Comparison of ENCODE assay signal across 9 cellular contexts in genomic region chr1:226663327-226663704, GRCh38.
DNase-seq lines count a peak whose midpoint lies in the region; ATAC-seq, FAIRE-seq and TF ChIP-seq lines count a peak whose summit lies in the region.
"Had no signal": no experiment of that assay in that cellular context is flagged by ENCODE, and none has a peak within 500 bp of the region (broad histone marks: within the 10 kb centered on the region; RNA-seq: fewer than 3 reads in every experiment).

No MANE protein-coding gene starts in this region.

- H3K4me1 ChIP-seq in SJCRH30 = peaks cover 67% of the 10 kb centered on the region
- peaks cover 92% of the 10 kb centered on the region for H3K4me1 ChIP-seq in psoas muscle

- no peak for ATAC-seq in psoas muscle
- ATAC-seq in HG02588 (IDR thresholded peaks at IDR 0.05; ENCODE audit: unreplicated experiment) = no peak
- ATAC-seq in GM19395 (IDR thresholded peaks at IDR 0.05; ENCODE audit: unreplicated experiment) = no peak

- H3K9me3 ChIP-seq in SJCRH30 (replicated peaks) (no peaks in the 10 kb centered on the region), psoas muscle (no peaks in the 10 kb centered on the region)

- TF ChIP-seq CTCF in epithelial cell of esophagus (IDR thresholded peaks at IDR 0.05; ENCODE audit: insufficient read depth, low read depth, low read length, missing control alignments) (no peak), psoas muscle (IDR thresholded peaks at IDR 0.05) (no peak)

- H3K27ac ChIP-seq in SJCRH30 (peak overlapping the region; percentile 84), psoas muscle (peak overlapping the region; percentile 77)
- H3K27ac ChIP-seq: VCaP had no signal

- 67 to 82% (median 71%) methylated on average over 7 of the region's 7 CpGs for WGBS in psoas muscle, 3 donors

- FAIRE-seq in GM18507 (lab: Jason Lieb, UNC) = peak; percentile 12

- H3K4me3 ChIP-seq in SJCRH30 (no peak overlapping the region), epithelial cell of esophagus (ENCODE audit: low read length) (no peak overlapping the region), psoas muscle (peak overlapping the region; percentile 0)

- H3K36me3 ChIP-seq in SJCRH30 (no peaks in the 10 kb centered on the region), psoas muscle (ENCODE audit: insufficient read depth in 1 of 2, low read depth in 1 of 2) (no peaks in the 10 kb centered on the region)

- intact Hi-C loops in psoas muscle (cut with DNase I) = loop anchor here in 1 of 2 donors (2.0 to 5.0 kb wide), 3 partner anchors 39 to 155 kb away; partner anchors contain the start of gene ITPKB

- DNase-seq in GM18507 (ENCODE audit: extremely low spot score, insufficient read length, low read depth) (no peak), SJCRH30 (no peak), epithelial cell of esophagus (ENCODE audit: low read depth) (peak; percentile 66), psoas muscle (no peak), NCI-H1417 (lab: John Stamatoyannopoulos, UW) (no peak)
- no peak for DNase-seq in effector CD4-positive, alpha-beta T cell

- H3K27me3 ChIP-seq in SJCRH30 (no peaks in the 10 kb centered on the region), psoas muscle (ENCODE audit: insufficient read depth in 3 of 3, low read length in 2 of 3) (no peaks in the 10 kb centered on the region)
